8 cellular contexts compared by ENCODE assay signal in genomic region chr2:10412380-10412779, GRCh38. TPM values are rescaled to one million over a fixed set of nuclear protein-coding genes. Genes with fewer than 3 reads are reported as not detected.
DNase-seq lines count a peak whose midpoint lies in the region.

No MANE protein-coding gene starts in this region.

- H3K4me3 ChIP-seq in H7 (ENCODE audit: insufficient read depth, low read depth, low read length) = no peak overlapping the region

- H3K36me3 ChIP-seq in H7 (replicated peaks; ENCODE audit: control insufficient read depth, insufficient read depth, low read length) = no peaks in the 10 kb centered on the region

- in situ Hi-C loops in G401 (cut with HindIII; ENCODE audit: low sequenced_read_pairs) = no loop called here

- H3K27me3 ChIP-seq in H7 (ENCODE audit: control insufficient read depth, insufficient read depth, low read length) = no peaks in the 10 kb centered on the region

- DNase-seq in G401 (ENCODE audit: low spot score) (peak; percentile 70), H7 (peak; percentile 89), SHP77 (lab: John Stamatoyannopoulos, UW) (peak; percentile 35 to 50), germinal center (ENCODE audit: low spot score) (peak; percentile 73), DMS79 treated with DMSO at 0.1 percent for 48 hours (lab: John Stamatoyannopoulos, UW) (no peak), activated gamma-delta T cell treated with Interleukin-2 at 50 U/mL for 16 hours (no peak), GDM1 (lab: John Stamatoyannopoulos, UW) (no peak), NCI-H1092 treated with DMSO at 0.1 percent for 48 hours (lab: John Stamatoyannopoulos, UW) (no peak)

RNA-seq across cellular contexts. Expression of gene ODC1, which starts 35.7 kb away (rescaled TPM):
- total RNA-seq in G401 (2014; rRNA removed; shearing (Covaris generic)) = 382 and 511 TPM in 2 replicates
- total RNA-seq in H7 (2014; rRNA removed; shearing (Covaris generic)) = 95.6 and 175 TPM in 2 replicates

Comparison
In these comparisons a context has a peak if more than half of its experiments do, and no peak if none do; other contexts are left out.
1. DNase-seq: peak in G401 (single experiment), H7 (single experiment), SHP77 (2 of 2) and germinal center (single experiment); none in DMS79 treated with DMSO at 0.1 percent for 48 hours (single experiment), activated gamma-delta T cell treated with Interleukin-2 at 50 U/mL for 16 hours (single experiment), GDM1 (single experiment) and NCI-H1092 treated with DMSO at 0.1 percent for 48 hours (single experiment).